9 cellular contexts compared by ENCODE assay signal in the genomic region with DNA sequence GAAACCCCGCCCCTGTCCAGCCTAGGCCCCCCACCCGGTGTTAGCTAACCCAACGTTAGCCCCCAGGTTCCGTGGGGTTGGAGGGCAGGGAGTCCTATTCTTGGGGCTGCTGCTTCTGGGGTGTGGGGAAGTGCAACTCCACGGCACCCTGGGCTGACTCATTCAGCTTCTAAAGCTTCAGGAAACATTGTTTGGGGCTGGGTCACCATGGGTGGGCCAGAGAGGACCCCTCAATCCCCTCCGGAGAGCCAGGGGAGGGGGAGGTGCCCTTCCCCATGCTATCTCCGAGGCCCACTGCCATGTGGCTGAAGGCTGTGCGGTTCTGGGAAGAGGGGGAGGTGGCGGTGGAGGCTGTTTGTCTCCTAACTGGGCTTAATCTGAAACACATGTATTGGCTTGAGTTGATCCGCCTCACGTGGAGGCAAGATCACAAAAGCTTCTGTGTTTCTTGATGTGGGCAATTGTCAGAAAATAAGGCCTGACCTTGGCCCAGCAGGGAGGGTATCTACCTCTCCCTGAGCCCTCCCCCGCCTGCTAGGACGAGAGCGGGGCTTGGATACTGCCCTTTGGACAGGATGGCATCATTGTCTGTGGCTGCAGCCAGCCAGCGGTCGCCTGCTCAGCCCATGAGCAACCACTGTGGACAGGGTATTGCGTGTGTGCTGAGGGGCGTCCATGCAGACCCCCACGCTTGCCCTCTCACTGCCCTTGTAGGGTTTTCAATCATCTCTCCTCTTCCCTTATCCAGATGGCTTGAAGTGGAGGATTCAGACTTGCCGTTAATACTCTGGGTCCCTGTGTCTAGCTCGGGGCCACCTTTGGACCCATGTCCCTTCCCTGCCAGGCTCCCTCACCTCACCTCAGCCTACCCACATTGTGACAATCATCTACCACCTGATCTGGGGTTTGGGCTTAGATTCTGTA. TPM values are rescaled to one million over a fixed set of nuclear protein-coding genes. Genes with fewer than 3 reads are reported as not detected.
DNase-seq lines count a peak whose midpoint lies in the region; ATAC-seq, FAIRE-seq and TF ChIP-seq lines count a peak whose summit lies in the region.
"Had no signal": no experiment of that assay in that cellular context is flagged by ENCODE, and none has a peak within 500 bp of the region (broad histone marks: within the 10 kb centered on the region; RNA-seq: fewer than 3 reads in every experiment).

No MANE protein-coding gene starts in this region.

- H3K4me3 ChIP-seq in BJ (ENCODE audit: low read depth, low read length) (peak overlapping the region; percentile 57), MG63 (0 out of 2 replicates have a peak overlapping the region, but pooled peaks have one; percentile 9), K562 (peak overlapping the region; percentile 49)

- no peak for TF ChIP-seq RAD21 in K562 (CRISPR knock-in tag; conservative IDR thresholded peaks at IDR 0.05 in 1 of 2, IDR thresholded peaks at IDR 0.05 in 1 of 2)

- DNase-seq in BJ (ENCODE audit: low read depth), result no peak
- DNase-seq in MG63, result peak; percentile 29
- peak; percentile 59 to 79 (median 71) for DNase-seq in K562 (ENCODE audit: extremely low read depth in 1 of 4, low spot score in 3 of 4)
- DNase-seq in left colon, result no peak
- no peak for DNase-seq in NCI-H1105 treated with DMSO at 0.1 percent for 48 hours (lab: John Stamatoyannopoulos, UW)

- H3K4me1 ChIP-seq in K562 (replicated peaks in 1 of 2; ENCODE audit: control insufficient read depth in 2 of 2, insufficient read depth in 2 of 2, low read length in 2 of 2), result peaks cover 21 to 34% of the 10 kb centered on the region in 2 experiments; a peak in 4 of 5 replicates

- H3K9me3 ChIP-seq in MG63 (no peaks in the 10 kb centered on the region), K562 (replicated peaks; ENCODE audit: control insufficient read depth, insufficient read depth, low read depth, low read length) (no peaks in the 10 kb centered on the region)

- POLR2A ChIA-PET in BJ (lab: Charles Lee), result interaction anchor here (0.5 to 1.7 kb wide), 3 partner anchors 13 to 26 kb away, joined by 3 to 19 read pairs (median 5); no protein-coding TSS in a partner anchor
- POLR2A ChIA-PET in K562 (lab: Yijun Ruan, JAX), result interaction anchor here (0.6 to 3.5 kb wide), 5 partner anchors 10 to 46 kb away, joined by 4 to 21 read pairs (median 8); no protein-coding TSS in a partner anchor

- peak overlapping the region; percentile 94 for H2AFZ ChIP-seq in K562 (ENCODE audit: low read depth, low read length)

- no peak for TF ChIP-seq EP300 in K562 (IDR thresholded peaks at IDR 0.05; ENCODE audit: low read length)

- BruUV-seq in K562 (replicated peaks; lab: Mats Ljungman, UMichigan), result TSS peak; percentile 53

- peak; percentile 94 for FAIRE-seq in K562 (lab: Jason Lieb, UNC)

- 9% methylated on average over 14 of the region's 21 CpGs for WGBS in K562 (ENCODE audit: insufficient coverage, low coverage, missing lambda C conversion rate)

- intact Hi-C loops in K562 (cut with micrococcal nuclease), result loop anchor here (5.0 kb wide), 1 partner anchor 46 kb away; no protein-coding TSS in a partner anchor
- intact Hi-C loops in left colon (cut with DNase I, micrococcal nuclease), result no loop called here

- no peak; the same call in 1 of the 2 replicates for TF ChIP-seq POLR2A in K562 (conservative IDR thresholded peaks at IDR 0.05)

- H3K9ac ChIP-seq in K562 (ENCODE audit: insufficient read depth in 1 of 2, low read depth in 2 of 2, low read length in 2 of 2), result peak overlapping the region; percentile 72 to 90

- H4K20me1 ChIP-seq in K562 (replicated peaks; ENCODE audit: control insufficient read depth, insufficient read depth, low read length), result no peaks in the 10 kb centered on the region

- H3K36me3 ChIP-seq in BJ (ENCODE audit: control insufficient read depth, insufficient read depth, low read length) (no peaks in the 10 kb centered on the region), MG63 (no peaks in the 10 kb centered on the region), K562 (ENCODE audit: control insufficient read depth, insufficient read depth, low read length) (0 out of 3 replicates have a peak, but pooled peaks cover 4% of the 10 kb centered on the region)

- CTCF ChIA-PET in BJ (lab: Yijun Ruan, JAX) (interaction anchor here (0.9 to 2.6 kb wide), 6 partner anchors 9 to 102 kb away, joined by 3 to 16 read pairs (median 4); no protein-coding TSS in a partner anchor), K562 (lab: Yijun Ruan, JAX; ENCODE audit: low intra/inter-chr PET ratio) (no interaction called here)

- H3K9me1 ChIP-seq in K562 (ENCODE audit: control insufficient read depth, insufficient read depth, low read length), result no peaks in the 10 kb centered on the region

- in situ Hi-C loops in K562 (cut with MboI), result no loop called here

- H3K27ac ChIP-seq in K562 (ENCODE audit: extremely low read depth, low read depth, low read length), result peak overlapping the region; percentile 79
- peak overlapping the region; percentile 23 for H3K27ac ChIP-seq in temporal lobe (ENCODE audit: low read depth, low read length)

- H3K79me2 ChIP-seq in K562 (ENCODE audit: control insufficient read depth, insufficient read depth, low read length), result peaks cover 22% of the 10 kb centered on the region

- no peaks in the 10 kb centered on the region for H3K27me3 ChIP-seq in BJ (ENCODE audit: control insufficient read depth, insufficient read depth, low read length)
- H3K27me3 ChIP-seq in MG63, result no peaks in the 10 kb centered on the region
- no peaks in the 10 kb centered on the region for H3K27me3 ChIP-seq in K562 (ENCODE audit: control insufficient read depth in 2 of 2, insufficient read depth in 2 of 2, low read length in 2 of 2)

- peak; percentile 77 for ATAC-seq in K562
- ATAC-seq in left colon, result peak; percentile 21
- no peak for ATAC-seq in GM19463 (IDR thresholded peaks at IDR 0.05; ENCODE audit: unreplicated experiment)
- no peak for ATAC-seq in GM21786 (IDR thresholded peaks at IDR 0.05; ENCODE audit: unreplicated experiment)

- no peak for TF ChIP-seq CTCF in BJ (IDR thresholded peaks at IDR 0.05; ENCODE audit: insufficient read depth, low read depth, low read length)
- TF ChIP-seq CTCF in K562 (IDR thresholded peaks at IDR 0.05 in 2 of 3, conservative IDR thresholded peaks at IDR 0.05 in 1 of 3; ENCODE audit: insufficient read depth in 2 of 3, low read depth in 1 of 3, low read length in 3 of 3), result no peak

- peak overlapping the region; percentile 71 for H3K4me2 ChIP-seq in K562 (ENCODE audit: insufficient read depth, low read length)

RNA-seq across cellular contexts. Expression of gene SERPINF1, which starts 1.3 kb away (rescaled TPM):
- polyA plus RNA-seq in BJ (2011; rRNA removed) (174 and 221 TPM in 2 replicates), K562 (2011; rRNA removed) (66.9 and 85.2 TPM in 2 replicates), K562 (2014; fragmentation: Illumina TruSeq; extraction: Trizol) (44.8 and 53.4 TPM in 2 replicates), K562 (2014; fragmentation: Nextera tagmentation; extraction: Ambion mirVana) (1 to 10 TPM; 2.6 to 6.3 TPM), K562 (2014; rRNA removed) (42.4 and 78.9 TPM in 2 replicates)
- polyA minus RNA-seq in BJ (2011; rRNA and poly(A)+ RNA removed), result 23.8 and 25.7 TPM in 2 replicates
- total RNA-seq in MG63 (2014; rRNA removed; shearing (Covaris generic); ENCODE audit: low replicate concordance), result 1.2 and 5.0 TPM in 2 replicates
- 49.3 and 78.6 TPM in 2 replicates for total RNA-seq in K562 (2011; cell fraction: chromatin; rRNA removed; ENCODE audit: low replicate concordance)
- 114 and 121 TPM in 2 replicates for total RNA-seq in K562 (2011; cell fraction: nucleolus; rRNA removed)
- total RNA-seq in K562 (2011; cell fraction: nucleoplasm; rRNA removed), result 64.9 and 87.2 TPM in 2 replicates
- total RNA-seq in K562 (2014; rRNA removed) (37.7 and 54.7 TPM in 2 replicates), K562 (2014; rRNA removed; fragmentation: Illumina TruSeq; extraction: Trizol) (21.5 and 27.5 TPM in 2 replicates), K562 (2015; rRNA removed; fragmentation: Illumina TruSeq; extraction: Trizol) (37.0 and 40.4 TPM in 2 replicates), K562 (2021) (34.5 and 44.2 TPM in 2 replicates), left colon (10 to 100 TPM; 33.3 to 60.6 TPM), temporal lobe (11.8 TPM)
- polyA plus RNA-seq in K562 (2011; cell fraction: cytosol; rRNA removed), result 137 and 141 TPM in 2 replicates
- 57.8 and 67.5 TPM in 2 replicates for polyA plus RNA-seq in K562 (2011; cell fraction: nucleus; rRNA removed)
- polyA plus RNA-seq in K562 (2012), result 34.1 and 98.1 TPM in 2 replicates
- polyA minus RNA-seq in K562 (2011; rRNA and poly(A)+ RNA removed), result 35.2 and 36.2 TPM in 2 replicates
- 21.5 and 27.6 TPM in 2 replicates for polyA minus RNA-seq in K562 (2011; cell fraction: cytosol; rRNA and poly(A)+ RNA removed)
- 9.0 and 17.2 TPM in 2 replicates for polyA minus RNA-seq in K562 (2011; cell fraction: nucleus; rRNA and poly(A)+ RNA removed)
- total RNA-seq: lung microvascular endothelial cell had no signal

RNA-seq across cellular contexts. Expression of gene SERPINF2, which starts 20.5 kb away (rescaled TPM):
- polyA plus RNA-seq in BJ (2011; rRNA removed), result 0.02 TPM in 1 of 2 replicates, not detected in the other
- polyA minus RNA-seq in BJ (2011; rRNA and poly(A)+ RNA removed), result 0.15 TPM in 1 of 2 replicates, not detected in the other
- not detected in 2 replicates for total RNA-seq in MG63 (2014; rRNA removed; shearing (Covaris generic); ENCODE audit: low replicate concordance)
- 0.25 TPM in 1 of 2 replicates, not detected in the other for total RNA-seq in K562 (2011; cell fraction: chromatin; rRNA removed; ENCODE audit: low replicate concordance)
- not detected in 2 replicates for total RNA-seq in K562 (2011; cell fraction: nucleolus; rRNA removed)
- total RNA-seq in K562 (2011; cell fraction: nucleoplasm; rRNA removed), result not detected in 2 replicates
- not detected in 2 replicates for total RNA-seq in K562 (2014; rRNA removed)
- not detected in 2 replicates for total RNA-seq in K562 (2014; rRNA removed; fragmentation: Illumina TruSeq; extraction: Trizol)
- total RNA-seq in K562 (2015; rRNA removed; fragmentation: Illumina TruSeq; extraction: Trizol), result not detected in 2 replicates
- total RNA-seq in K562 (2021), result 0.22 TPM in 2 replicates
- 0.04 TPM in 1 of 2 replicates, not detected in the other for polyA plus RNA-seq in K562 (2011; rRNA removed)
- polyA plus RNA-seq in K562 (2011; cell fraction: cytosol; rRNA removed), result 0.03 TPM in 1 of 2 replicates, not detected in the other
- 0.07 TPM in 1 of 2 replicates, not detected in the other for polyA plus RNA-seq in K562 (2011; cell fraction: nucleus; rRNA removed)
- 0.03 and 0.06 TPM in 2 replicates for polyA plus RNA-seq in K562 (2012)
- polyA plus RNA-seq in K562 (2014; fragmentation: Illumina TruSeq; extraction: Trizol), result not detected in 2 replicates
- polyA plus RNA-seq in K562 (2014; fragmentation: Nextera tagmentation; extraction: Ambion mirVana), result not detected
- not detected in 2 replicates for polyA plus RNA-seq in K562 (2014; rRNA removed)
- polyA minus RNA-seq in K562 (2011; rRNA and poly(A)+ RNA removed), result not detected in 2 replicates
- 0.91 TPM in 1 of 2 replicates, not detected in the other for polyA minus RNA-seq in K562 (2011; cell fraction: cytosol; rRNA and poly(A)+ RNA removed)
- not detected in 2 replicates for polyA minus RNA-seq in K562 (2011; cell fraction: nucleus; rRNA and poly(A)+ RNA removed)
- 1 to 10 TPM; 1.4 to 2.7 TPM for total RNA-seq in left colon
- not detected for total RNA-seq in temporal lobe
- total RNA-seq: lung microvascular endothelial cell had no signal

RNA-seq across cellular contexts. Expression of gene WDR81, which starts 38.7 kb away (rescaled TPM):
- 3.0 and 4.8 TPM in 2 replicates for polyA plus RNA-seq in BJ (2011; rRNA removed)
- polyA minus RNA-seq in BJ (2011; rRNA and poly(A)+ RNA removed), result 5.9 and 6.3 TPM in 2 replicates
- total RNA-seq in MG63 (2014; rRNA removed; shearing (Covaris generic); ENCODE audit: low replicate concordance), result 7.2 and 20.3 TPM in 2 replicates
- total RNA-seq in K562 (2011; cell fraction: chromatin; rRNA removed; ENCODE audit: low replicate concordance), result 13.5 and 42.5 TPM in 2 replicates
- 29.2 and 35.2 TPM in 2 replicates for total RNA-seq in K562 (2011; cell fraction: nucleolus; rRNA removed)
- total RNA-seq in K562 (2011; cell fraction: nucleoplasm; rRNA removed), result 14.9 and 15.0 TPM in 2 replicates
- total RNA-seq in K562 (2014; rRNA removed), result 11.1 and 12.5 TPM in 2 replicates
- 0.89 and 1.7 TPM in 2 replicates for total RNA-seq in K562 (2014; rRNA removed; fragmentation: Illumina TruSeq; extraction: Trizol)
- total RNA-seq in K562 (2015; rRNA removed; fragmentation: Illumina TruSeq; extraction: Trizol), result 4.3 and 5.3 TPM in 2 replicates
- total RNA-seq in K562 (2021), result 13.0 and 17.1 TPM in 2 replicates
- 2.7 and 5.1 TPM in 2 replicates for polyA plus RNA-seq in K562 (2011; rRNA removed)
- polyA plus RNA-seq in K562 (2011; cell fraction: cytosol; rRNA removed), result 5.3 and 9.9 TPM in 2 replicates
- 26.4 and 53.6 TPM in 2 replicates for polyA plus RNA-seq in K562 (2011; cell fraction: nucleus; rRNA removed)
- 8.7 and 12.9 TPM in 2 replicates for polyA plus RNA-seq in K562 (2012)
- 3.3 and 9.0 TPM in 2 replicates for polyA plus RNA-seq in K562 (2014; fragmentation: Illumina TruSeq; extraction: Trizol)
- under 1 TPM; 0.01 to 0.04 TPM for polyA plus RNA-seq in K562 (2014; fragmentation: Nextera tagmentation; extraction: Ambion mirVana)
- polyA plus RNA-seq in K562 (2014; rRNA removed), result 12.2 and 12.9 TPM in 2 replicates
- 1.3 and 3.6 TPM in 2 replicates for polyA minus RNA-seq in K562 (2011; rRNA and poly(A)+ RNA removed)
- polyA minus RNA-seq in K562 (2011; cell fraction: cytosol; rRNA and poly(A)+ RNA removed), result 10.1 and 18.5 TPM in 2 replicates
- polyA minus RNA-seq in K562 (2011; cell fraction: nucleus; rRNA and poly(A)+ RNA removed), result 9.9 and 15.3 TPM in 2 replicates
- total RNA-seq in left colon, result 10 to 100 TPM; 16.1 to 23.4 TPM
- 8.9 TPM for total RNA-seq in temporal lobe

RNA-seq across cellular contexts. Expression of gene TLCD2, which starts 53.0 kb away (rescaled TPM):
- polyA plus RNA-seq in BJ (2011; rRNA removed) (2.5 and 3.9 TPM in 2 replicates), K562 (2011; rRNA removed) (0.46 and 0.50 TPM in 2 replicates), K562 (2014; fragmentation: Illumina TruSeq; extraction: Trizol) (0.58 and 0.64 TPM in 2 replicates), K562 (2014; fragmentation: Nextera tagmentation; extraction: Ambion mirVana) (under 1 TPM; 0.10 to 0.13 TPM), K562 (2014; rRNA removed) (0.73 and 1.0 TPM in 2 replicates)
- polyA minus RNA-seq in BJ (2011; rRNA and poly(A)+ RNA removed), result 2.6 and 3.4 TPM in 2 replicates
- total RNA-seq in MG63 (2014; rRNA removed; shearing (Covaris generic); ENCODE audit: low replicate concordance), result 0.37 and 0.59 TPM in 2 replicates
- 1.2 and 1.5 TPM in 2 replicates for total RNA-seq in K562 (2011; cell fraction: chromatin; rRNA removed; ENCODE audit: low replicate concordance)
- 1.1 and 1.2 TPM in 2 replicates for total RNA-seq in K562 (2011; cell fraction: nucleolus; rRNA removed)
- total RNA-seq in K562 (2011; cell fraction: nucleoplasm; rRNA removed), result 1.2 and 1.5 TPM in 2 replicates
- total RNA-seq in K562 (2014; rRNA removed) (0.45 and 0.54 TPM in 2 replicates), K562 (2014; rRNA removed; fragmentation: Illumina TruSeq; extraction: Trizol) (0.64 and 0.65 TPM in 2 replicates), K562 (2015; rRNA removed; fragmentation: Illumina TruSeq; extraction: Trizol) (0.76 and 0.98 TPM in 2 replicates), K562 (2021) (0.78 and 0.89 TPM in 2 replicates), left colon (10 to 100 TPM; 33.1 to 50.7 TPM), temporal lobe (0.25 TPM)
- 0.49 and 0.53 TPM in 2 replicates for polyA plus RNA-seq in K562 (2011; cell fraction: cytosol; rRNA removed)
- polyA plus RNA-seq in K562 (2011; cell fraction: nucleus; rRNA removed), result 0.39 and 0.54 TPM in 2 replicates
- 0.89 and 4.5 TPM in 2 replicates for polyA plus RNA-seq in K562 (2012)
- 0.72 and 0.81 TPM in 2 replicates for polyA minus RNA-seq in K562 (2011; rRNA and poly(A)+ RNA removed)
- 0.48 and 0.73 TPM in 2 replicates for polyA minus RNA-seq in K562 (2011; cell fraction: cytosol; rRNA and poly(A)+ RNA removed)
- 0.40 and 0.56 TPM in 2 replicates for polyA minus RNA-seq in K562 (2011; cell fraction: nucleus; rRNA and poly(A)+ RNA removed)

Comparison
In these comparisons a context has a peak if more than half of its experiments do, and no peak if none do; other contexts are left out.
1. DNase-seq: peak in MG63 (single experiment) and K562 (4 of 4); none in BJ (single experiment), left colon (0 of 2) and NCI-H1105 treated with DMSO at 0.1 percent for 48 hours (single experiment).
2. ATAC-seq: peak in K562 (single experiment) and left colon (single experiment); none in GM19463 (single experiment) and GM21786 (single experiment).
3. Peak in every context shown above with its lines, with median percentiles within 50 percentile points of each other: H3K4me3 ChIP-seq.